Comparison of ENCODE assay signal across 8 cellular contexts in genomic region chr2:201071305-201072200, GRCh38. TPM values are rescaled to one million over a fixed set of nuclear protein-coding genes. Genes with fewer than 3 reads are reported as not detected.
DNase-seq lines count a peak whose midpoint lies in the region; ATAC-seq and TF ChIP-seq lines count a peak whose summit lies in the region.

TSS of gene HYCC2 (minus strand) at chr2:201071671. CDS start at chr2:201024009, 47,662 bp downstream.
TSS of gene NDUFB3 (plus strand) at chr2:201072001. CDS start at chr2:201078883, 6,882 bp downstream.

- no peaks in the 10 kb centered on the region for H3K27me3 Mint-ChIP-seq in dendritic cell treated with granulocyte-macrophage colony-stimulating factor and Interleukin-4, amounts not matched to agents 40 ng/mL and 50 ng/mL, for 4 days

- H3K27me3 ChIP-seq in left lung = no peaks in the 10 kb centered on the region

- peaks cover 24 to 64% of the 10 kb centered on the region in 2 donors for H3K4me1 ChIP-seq in left lung

- H3K4me3 Mint-ChIP-seq in dendritic cell treated with granulocyte-macrophage colony-stimulating factor and Interleukin-4, amounts not matched to agents 40 ng/mL and 50 ng/mL, for 4 days = peak within 1 kb of the TSS; percentile 94

- H3K4me1 Mint-ChIP-seq in dendritic cell treated with granulocyte-macrophage colony-stimulating factor and Interleukin-4, amounts not matched to agents 40 ng/mL and 50 ng/mL, for 4 days (ENCODE audit: low read depth) = peaks cover 37% of the 10 kb centered on the region

- no peaks in the 10 kb centered on the region for H3K9me3 ChIP-seq in left lung

- peak within 1 kb of the TSS; percentile 82 to 83 for H3K4me3 ChIP-seq in left lung

- H3K36me3 ChIP-seq in left lung = no peaks in the 10 kb centered on the region

- H3K36me3 Mint-ChIP-seq in dendritic cell treated with granulocyte-macrophage colony-stimulating factor and Interleukin-4, amounts not matched to agents 40 ng/mL and 50 ng/mL, for 4 days (ENCODE audit: low read depth) = peaks cover 14% of the 10 kb centered on the region

- H3K27ac ChIP-seq in left lung = peak within 1 kb of the TSS; percentile 74 to 89

- intact Hi-C loops in dendritic cell treated with granulocyte-macrophage colony-stimulating factor and Interleukin-4, amounts not matched to agents 40 ng/mL and 50 ng/mL, for 4 days (cut with micrococcal nuclease) = loop anchor here (1.0 to 5.0 kb wide), 5 partner anchors 46 to 170 kb away; partner anchors contain the start of gene CFLAR
- intact Hi-C loops in left lung (cut with DNase I) = loop anchor here in 1 of 2 donors (10.0 kb wide), 1 partner anchor 167 kb away; no protein-coding TSS in a partner anchor

- TF ChIP-seq CTCF in left lung (IDR thresholded peaks at IDR 0.05) = peak in 1 of 2 donors; percentile 44

- ATAC-seq in GM19372 (IDR thresholded peaks at IDR 0.05; ENCODE audit: low read depth, unreplicated experiment) = peak; percentile 99
- peak; percentile 94 for ATAC-seq in HG03558 (IDR thresholded peaks at IDR 0.05; ENCODE audit: extremely low read depth, unreplicated experiment)
- ATAC-seq in left lung = peak; percentile 99

- H3K27ac Mint-ChIP-seq in dendritic cell treated with granulocyte-macrophage colony-stimulating factor and Interleukin-4, amounts not matched to agents 40 ng/mL and 50 ng/mL, for 4 days = peak within 1 kb of the TSS; percentile 93

- DNase-seq in CD1c-positive myeloid dendritic cell (ENCODE audit: extremely low spot score) = peak; percentile 97
- DNase-seq in NCI-H748 (lab: John Stamatoyannopoulos, UW; ENCODE audit: unreplicated experiment) = peak; percentile 96
- peak; percentile 89 for DNase-seq in activated CD4-positive, alpha-beta T cell treated with anti-CD3 and anti-CD28 coated beads, Interleukin-2, amount 50 U/mL, for 1 hour
- DNase-seq in left lung = peak; percentile 90 to 92
- DNase-seq in stimulated activated CD4-positive, alpha-beta T cell treated with anti-CD3 and anti-CD28 coated beads, Interleukin-2, amount 100 ng/mL, for 48 hours = peak; percentile 87

- no peaks in the 10 kb centered on the region for H3K9me3 Mint-ChIP-seq in dendritic cell treated with granulocyte-macrophage colony-stimulating factor and Interleukin-4, amounts not matched to agents 40 ng/mL and 50 ng/mL, for 4 days

RNA-seq across cellular contexts. Expression of gene HYCC2, which starts in this region (rescaled TPM):
- total RNA-seq in left lung = 10 to 100 TPM; 24.2 to 37.9 TPM

RNA-seq across cellular contexts. Expression of gene NDUFB3, which starts in this region (rescaled TPM):
- total RNA-seq in left lung = 10 to 100 TPM; 92.1 to 92.9 TPM

Comparison
In these comparisons a context has a peak if more than half of its experiments do, and no peak if none do; other contexts are left out.
1. Peak in every context shown above with its lines: DNase-seq, ATAC-seq, H3K4me3 ChIP-seq and H3K27ac ChIP-seq.